Comparison of ENCODE assay signal across 2 cellular contexts in genomic region chr14:103329421-103330347, GRCh38.
A peak's percentile ranks its signal among the peaks of the same experiment; 100 is the strongest.
TF ChIP-seq lines count a peak whose summit lies in the region.

No MANE protein-coding gene starts in this region.

TF ChIP-seq in GM23338, 12 proteins besides CTCF, POLR2A, EP300 and RAD21:
- TF ChIP-seq REST (IDR thresholded peaks at IDR 0.05; ENCODE audit: unreplicated experiment) (no peak), ZNF331 (CRISPR knock-in tag; IDR thresholded peaks at IDR 0.05; ENCODE audit: low read depth) (no peak)

TF ChIP-seq in K562, 482 proteins besides CTCF, POLR2A, EP300 and RAD21 (continues in another document):
- TF ChIP-seq, protein P1, sequence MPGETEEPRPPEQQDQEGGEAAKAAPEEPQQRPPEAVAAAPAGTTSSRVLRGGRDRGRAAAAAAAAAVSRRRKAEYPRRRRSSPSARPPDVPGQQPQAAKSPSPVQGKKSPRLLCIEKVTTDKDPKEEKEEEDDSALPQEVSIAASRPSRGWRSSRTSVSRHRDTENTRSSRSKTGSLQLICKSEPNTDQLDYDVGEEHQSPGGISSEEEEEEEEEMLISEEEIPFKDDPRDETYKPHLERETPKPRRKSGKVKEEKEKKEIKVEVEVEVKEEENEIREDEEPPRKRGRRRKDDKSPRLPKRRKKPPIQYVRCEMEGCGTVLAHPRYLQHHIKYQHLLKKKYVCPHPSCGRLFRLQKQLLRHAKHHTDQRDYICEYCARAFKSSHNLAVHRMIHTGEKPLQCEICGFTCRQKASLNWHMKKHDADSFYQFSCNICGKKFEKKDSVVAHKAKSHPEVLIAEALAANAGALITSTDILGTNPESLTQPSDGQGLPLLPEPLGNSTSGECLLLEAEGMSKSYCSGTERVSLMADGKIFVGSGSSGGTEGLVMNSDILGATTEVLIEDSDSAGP (CRISPR knock-in tag; IDR thresholded peaks at IDR 0.05), result no peak
- TF ChIP-seq SMARCA4 (IDR thresholded peaks at IDR 0.05) (peak; percentile 59; the same call in 1 of the 2 replicates), SMARCA5 (IDR thresholded peaks at IDR 0.05) (peak; percentile 83; the same call in 1 of the 2 replicates), ZNF79 (CRISPR knock-in tag; IDR thresholded peaks at IDR 0.05; ENCODE audit: low read depth) (no peak), HLTF (IDR thresholded peaks at IDR 0.05) (no peak), GABPA (tag; conservative IDR thresholded peaks at IDR 0.05; ENCODE audit: low read depth) (peak; percentile 45), MEIS2 (IDR thresholded peaks at IDR 0.05; ENCODE audit: partially characterized antibody) (peak; percentile 72), FOXK2 (conservative IDR thresholded peaks at IDR 0.05 in 1 of 2, IDR thresholded peaks at IDR 0.05 in 1 of 2; ENCODE audit: low read depth in 2 of 2) (0 out of 4 replicates have a peak, but pooled peaks of 1 of the 2 experiments have one; percentile 24), SPI1 (IDR thresholded peaks at IDR 0.05; ENCODE audit: borderline replicate concordance, low read depth, low read length) (peak; percentile 99), ZNF253 (CRISPR knock-in tag; conservative IDR thresholded peaks at IDR 0.05) (no peak), CXXC5 (CRISPR knock-in tag; IDR thresholded peaks at IDR 0.05) (peak; percentile 24; the same call in 1 of the 2 replicates), RBM14 (IDR thresholded peaks at IDR 0.05; ENCODE audit: borderline replicate concordance, insufficient read depth, low read depth, low read length) (no peak), NFXL1 (CRISPR knock-in tag; IDR thresholded peaks at IDR 0.05) (no peak), KDM1A (IDR thresholded peaks at IDR 0.05) (peak; percentile 36 to 43; a peak in 3 of 4 replicates), MGA (IDR thresholded peaks at IDR 0.05) (no peak), SOX6 (IDR thresholded peaks at IDR 0.05) (peak; percentile 14; the same call in 1 of the 2 replicates), ATF1 (CRISPR knock-in tag; IDR thresholded peaks at IDR 0.05) (no peak), ATF1 (tag; IDR thresholded peaks at IDR 0.05) (peak; percentile 57), PCBP2 (IDR thresholded peaks at IDR 0.05; ENCODE audit: low read depth, low read length, poor library complexity, severe bottlenecking) (no peak), RCOR1 (IDR thresholded peaks at IDR 0.05; ENCODE audit: borderline replicate concordance in 1 of 2, low read depth in 2 of 2, low read length in 2 of 2) (peak in 1 of 2 experiments; percentile 36; a peak in 1 of 4 replicates), TRIM24 (IDR thresholded peaks at IDR 0.05) (peak; percentile 26 to 45; a peak in 1 of 4 replicates), ZBTB1 (CRISPR knock-in tag; IDR thresholded peaks at IDR 0.05; ENCODE audit: borderline replicate concordance, low read depth) (no peak), ETS2 (tag; IDR thresholded peaks at IDR 0.05; ENCODE audit: borderline replicate concordance, poor library complexity, severe bottlenecking) (no peak), ESRRA (IDR thresholded peaks at IDR 0.05; ENCODE audit: borderline replicate concordance, low read depth) (peak; percentile 98), NR0B1 (IDR thresholded peaks at IDR 0.05; ENCODE audit: partially characterized antibody) (no peak), NCOA2 (IDR thresholded peaks at IDR 0.05; ENCODE audit: partially characterized antibody in 2 of 2) (no peak), NCOA4 (IDR thresholded peaks at IDR 0.05; ENCODE audit: partially characterized antibody) (no peak), TEAD2 (tag; IDR thresholded peaks at IDR 0.05) (no peak), RUNX1 (IDR thresholded peaks at IDR 0.05; ENCODE audit: low read depth) (no peak), THRB (CRISPR knock-in tag; conservative IDR thresholded peaks at IDR 0.05) (no peak)
- TF ChIP-seq, protein P2, sequence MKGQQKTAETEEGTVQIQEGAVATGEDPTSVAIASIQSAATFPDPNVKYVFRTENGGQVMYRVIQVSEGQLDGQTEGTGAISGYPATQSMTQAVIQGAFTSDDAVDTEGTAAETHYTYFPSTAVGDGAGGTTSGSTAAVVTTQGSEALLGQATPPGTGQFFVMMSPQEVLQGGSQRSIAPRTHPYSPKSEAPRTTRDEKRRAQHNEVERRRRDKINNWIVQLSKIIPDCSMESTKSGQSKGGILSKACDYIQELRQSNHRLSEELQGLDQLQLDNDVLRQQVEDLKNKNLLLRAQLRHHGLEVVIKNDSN (CRISPR knock-in tag; IDR thresholded peaks at IDR 0.05), result peak; percentile 15; the same call in 1 of the 2 replicates
- TF ChIP-seq, protein P3, sequence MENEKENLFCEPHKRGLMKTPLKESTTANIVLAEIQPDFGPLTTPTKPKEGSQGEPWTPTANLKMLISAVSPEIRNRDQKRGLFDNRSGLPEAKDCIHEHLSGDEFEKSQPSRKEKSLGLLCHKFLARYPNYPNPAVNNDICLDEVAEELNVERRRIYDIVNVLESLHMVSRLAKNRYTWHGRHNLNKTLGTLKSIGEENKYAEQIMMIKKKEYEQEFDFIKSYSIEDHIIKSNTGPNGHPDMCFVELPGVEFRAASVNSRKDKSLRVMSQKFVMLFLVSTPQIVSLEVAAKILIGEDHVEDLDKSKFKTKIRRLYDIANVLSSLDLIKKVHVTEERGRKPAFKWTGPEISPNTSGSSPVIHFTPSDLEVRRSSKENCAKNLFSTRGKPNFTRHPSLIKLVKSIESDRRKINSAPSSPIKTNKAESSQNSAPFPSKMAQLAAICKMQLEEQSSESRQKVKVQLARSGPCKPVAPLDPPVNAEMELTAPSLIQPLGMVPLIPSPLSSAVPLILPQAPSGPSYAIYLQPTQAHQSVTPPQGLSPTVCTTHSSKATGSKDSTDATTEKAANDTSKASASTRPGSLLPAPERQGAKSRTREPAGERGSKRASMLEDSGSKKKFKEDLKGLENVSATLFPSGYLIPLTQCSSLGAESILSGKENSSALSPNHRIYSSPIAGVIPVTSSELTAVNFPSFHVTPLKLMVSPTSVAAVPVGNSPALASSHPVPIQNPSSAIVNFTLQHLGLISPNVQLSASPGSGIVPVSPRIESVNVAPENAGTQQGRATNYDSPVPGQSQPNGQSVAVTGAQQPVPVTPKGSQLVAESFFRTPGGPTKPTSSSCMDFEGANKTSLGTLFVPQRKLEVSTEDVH (IDR thresholded peaks at IDR 0.05; ENCODE audit: low read depth, partially characterized antibody), result no peak
- TF ChIP-seq, protein P4, sequence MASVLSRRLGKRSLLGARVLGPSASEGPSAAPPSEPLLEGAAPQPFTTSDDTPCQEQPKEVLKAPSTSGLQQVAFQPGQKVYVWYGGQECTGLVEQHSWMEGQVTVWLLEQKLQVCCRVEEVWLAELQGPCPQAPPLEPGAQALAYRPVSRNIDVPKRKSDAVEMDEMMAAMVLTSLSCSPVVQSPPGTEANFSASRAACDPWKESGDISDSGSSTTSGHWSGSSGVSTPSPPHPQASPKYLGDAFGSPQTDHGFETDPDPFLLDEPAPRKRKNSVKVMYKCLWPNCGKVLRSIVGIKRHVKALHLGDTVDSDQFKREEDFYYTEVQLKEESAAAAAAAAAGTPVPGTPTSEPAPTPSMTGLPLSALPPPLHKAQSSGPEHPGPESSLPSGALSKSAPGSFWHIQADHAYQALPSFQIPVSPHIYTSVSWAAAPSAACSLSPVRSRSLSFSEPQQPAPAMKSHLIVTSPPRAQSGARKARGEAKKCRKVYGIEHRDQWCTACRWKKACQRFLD (CRISPR knock-in tag; IDR thresholded peaks at IDR 0.05), result no peak
